29 cellular contexts compared by ENCODE assay signal in genomic region chr10:72885953-72886352, GRCh38. TPM values are rescaled to one million over a fixed set of nuclear protein-coding genes. Genes with fewer than 3 reads are reported as not detected.
"Had no signal": no experiment of that assay in that cellular context is flagged by ENCODE, and none has a peak within 500 bp of the region (broad histone marks: within the 10 kb centered on the region; RNA-seq: fewer than 3 reads in every experiment).

No MANE protein-coding gene starts in this region.

- ATAC-seq: activated T-helper 17 cell treated with anti-CD3 and anti-CD28 coated beads, Interleukin-2, amount 50 U/mL, for 72 hours; gastrocnemius medialis; left colon; stimulated activated effector memory CD8-positive, alpha-beta T cell treated with anti-CD3 and anti-CD28 coated beads, Interleukin-12 subunit alpha, Interleukin-12 subunit beta, amount 100 ng/mL, for 72 hours; upper lobe of right lung had no signal

- DNase-seq: activated CD4-positive, alpha-beta T cell treated with anti-CD3 and anti-CD28 coated beads for 4 hours; activated CD4-positive, alpha-beta T cell treated with anti-CD3 and anti-CD28 coated beads, Interleukin-2, amount 50 U/mL, for 4 hours; activated CD8-positive, alpha-beta memory T cell treated with anti-CD3 and anti-CD28 coated beads, Interleukin-2, amount 50 U/mL, for 4 hours; activated gamma-delta T cell treated with Interleukin-2 at 50 U/mL for 16 hours; activated naive CD4-positive, alpha-beta T cell treated with anti-CD3 and anti-CD28 coated beads, Interleukin-2, amount 50 U/mL, for 16 hours; activated T-cell treated with anti-CD3 and anti-CD28 coated beads, Interleukin-2, amount 50 U/mL, for 1 hour; effector CD4-positive, alpha-beta T cell; erythroblast; gastrocnemius medialis; hippocampal formation; immature natural killer cell; kidney; left colon; mammary epithelial cell; ovary; sigmoid colon; small intestine; stimulated activated CD4-positive, alpha-beta T cell treated with anti-CD3 and anti-CD28 coated beads, Interleukin-4, amount 100 ng/mL, for 24 hours; tibial artery; upper lobe of right lung had no signal

- H3K4me3 Mint-ChIP-seq: activated T-helper 17 cell treated with anti-CD3 and anti-CD28 coated beads, Interleukin-2, amount 50 U/mL, for 72 hours; central memory CD8-positive, alpha-beta T cell; immature natural killer cell; nephron; stimulated activated effector memory CD8-positive, alpha-beta T cell treated with anti-CD3 and anti-CD28 coated beads, Interleukin-12 subunit alpha, Interleukin-12 subunit beta, amount 100 ng/mL, for 72 hours had no signal

- H3K9me3 ChIP-seq: gastrocnemius medialis, ovary, sigmoid colon, suprapubic skin, tibial artery, upper lobe of right lung had no signal

- H3K27ac Mint-ChIP-seq: activated T-helper 17 cell treated with anti-CD3 and anti-CD28 coated beads, Interleukin-2, amount 50 U/mL, for 72 hours; nephron; progenitor cell of endocrine pancreas had no signal

- H3K9me3 Mint-ChIP-seq: activated T-helper 17 cell treated with anti-CD3 and anti-CD28 coated beads, Interleukin-2, amount 50 U/mL, for 72 hours; central memory CD8-positive, alpha-beta T cell; nephron; stimulated activated effector memory CD8-positive, alpha-beta T cell treated with anti-CD3 and anti-CD28 coated beads, Interleukin-12 subunit alpha, Interleukin-12 subunit beta, amount 100 ng/mL, for 72 hours had no signal

- H3K4me3 ChIP-seq: gastrocnemius medialis, ovary, sigmoid colon, suprapubic skin, tibial artery, upper lobe of right lung had no signal

- H3K36me3 ChIP-seq: ovary had no signal

- H3K27me3 Mint-ChIP-seq: activated T-helper 17 cell treated with anti-CD3 and anti-CD28 coated beads, Interleukin-2, amount 50 U/mL, for 72 hours; central memory CD8-positive, alpha-beta T cell; progenitor cell of endocrine pancreas had no signal

- H3K27ac ChIP-seq: gastrocnemius medialis, ovary, sigmoid colon, tibial artery, upper lobe of right lung had no signal

- H3K4me1 ChIP-seq: gastrocnemius medialis, sigmoid colon, tibial artery, upper lobe of right lung had no signal

- H3K27me3 ChIP-seq: gastrocnemius medialis, ovary, sigmoid colon, suprapubic skin, tibial artery, upper lobe of right lung had no signal

RNA-seq across cellular contexts. Expression of gene OIT3, which starts 7.6 kb away (rescaled TPM):
- total RNA-seq: activated CD8-positive, alpha-beta memory T cell treated with anti-CD3 and anti-CD28 coated beads for 36 hours; activated T-helper 17 cell treated with anti-CD3 and anti-CD28 coated beads, Interleukin-2, amount 50 U/mL, for 72 hours; bronchial epithelial cell; kidney; sigmoid colon; suprapubic skin; T-helper 1 cell treated with Interleukin-12 subunit alpha and Interleukin-12 subunit beta and Interleukin-4 antibody, amounts not matched to agents 30 ng/mL and 1 ng/mL, for 36 hours; upper lobe of right lung had no signal
- polyA plus RNA-seq: immature natural killer cell, mammary epithelial cell had no signal
